Comparison of ENCODE assay signal across 24 cellular contexts in the genomic region with DNA sequence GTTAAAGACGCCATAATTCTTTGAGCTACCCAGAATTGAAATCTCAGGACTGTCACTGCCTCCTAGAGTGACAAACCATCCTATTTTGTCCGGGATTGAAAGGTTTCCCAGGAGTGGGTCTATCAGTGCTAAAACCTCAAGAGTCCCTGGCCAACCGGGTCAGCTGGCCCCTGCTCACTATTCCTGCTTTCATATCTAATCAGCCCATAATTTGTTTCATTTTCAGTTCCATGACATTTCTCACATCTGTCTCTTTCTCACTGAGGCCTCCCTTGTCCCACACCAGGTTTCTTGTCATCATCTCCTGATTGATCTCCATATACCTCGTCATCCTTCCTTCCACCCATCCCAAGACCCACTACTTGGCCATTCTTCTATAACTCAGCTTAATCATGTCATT.
DNase-seq lines count a peak whose midpoint lies in the region; ATAC-seq, FAIRE-seq and TF ChIP-seq lines count a peak whose summit lies in the region.
"Had no signal": no experiment of that assay in that cellular context is flagged by ENCODE, and none has a peak within 500 bp of the region (broad histone marks: within the 10 kb centered on the region; RNA-seq: fewer than 3 reads in every experiment).

No MANE protein-coding gene starts in this region.

- H3K4me3 ChIP-seq in HepG2 (replicated peaks in 1 of 3; ENCODE audit: insufficient read depth in 1 of 3, low read depth in 2 of 3, low read length in 3 of 3) (no peak overlapping the region), right lobe of liver (no peak overlapping the region)
- H3K4me3 ChIP-seq: SJSA1 had no signal

- H3K4me2 ChIP-seq in HepG2 (ENCODE audit: low read depth, low read length): no peak overlapping the region

- TF ChIP-seq CTCF in HepG2 (CRISPR knock-in tag; IDR thresholded peaks at IDR 0.05) (no peak), right lobe of liver (IDR thresholded peaks at IDR 0.05) (no peak)
- no peak for TF ChIP-seq CTCF in CD4-positive, alpha-beta T cell (IDR thresholded peaks at IDR 0.05)

- no peaks in the 10 kb centered on the region for H3K4me1 Mint-ChIP-seq in CD4-positive, alpha-beta T cell (ENCODE audit: low read depth)
- H3K4me1 Mint-ChIP-seq: CD8-positive, alpha-beta memory T cell had no signal

- H3K79me2 ChIP-seq in HepG2 (ENCODE audit: insufficient read depth, low read length): no peaks in the 10 kb centered on the region

- no peak for TF ChIP-seq RAD21 in HepG2 (CRISPR knock-in tag; IDR thresholded peaks at IDR 0.05)

- DNase-seq in HepG2 (ENCODE audit: low spot score) (no peak), right lobe of liver (no peak), DMS114 treated with DMSO at 0.1 percent for 48 hours (lab: John Stamatoyannopoulos, UW; ENCODE audit: unreplicated experiment) (no peak), T-helper 9 cell (no peak)
- DNase-seq in CD4-positive, alpha-beta T cell: no peak
- DNase-seq: C1 segment of cervical spinal cord; Calu3; CD8-positive, alpha-beta memory T cell; DMS53; GDM1; H7; HFFc6; Kasumi-1; NCI-H1417 treated with DMSO at 0.1 percent for 48 hours; NCI-H187; NCI-H446; NCI-H526; T1000 had no signal

- BruUV-seq in HepG2 (replicated peaks; lab: Mats Ljungman, UMichigan): no TSS peak

- peaks cover under 1% of the 10 kb centered on the region for H3K27me3 Mint-ChIP-seq in CD4-positive, alpha-beta T cell

- intact Hi-C loops in HepG2 (cut with micrococcal nuclease; ENCODE audit: unreplicated experiment): no loop called here
- intact Hi-C loops in right lobe of liver (cut with DNase I): no loop called here
- intact Hi-C loops in CD4-positive, alpha-beta T cell (cut with DNase I, micrococcal nuclease): no loop called here

- no peak for TF ChIP-seq EP300 in HepG2 (IDR thresholded peaks at IDR 0.05; ENCODE audit: low read depth in 2 of 2, low read length in 2 of 2)
- no peak for TF ChIP-seq EP300 in HepG2 (CRISPR knock-in tag; IDR thresholded peaks at IDR 0.05; ENCODE audit: borderline replicate concordance)

- FAIRE-seq in HepG2 (lab: Jason Lieb, UNC): no peak

- no peak overlapping the region for H3K4me3 Mint-ChIP-seq in CD4-positive, alpha-beta T cell
- H3K4me3 Mint-ChIP-seq: CD8-positive, alpha-beta memory T cell; HFFc6 had no signal

- no peak overlapping the region for H3K9ac ChIP-seq in HepG2 (ENCODE audit: insufficient read depth, low read depth, low read length)

- H3K9me3 Mint-ChIP-seq in CD4-positive, alpha-beta T cell: no peaks in the 10 kb centered on the region
- H3K9me3 Mint-ChIP-seq: CD8-positive, alpha-beta memory T cell; HFFc6 had no signal

- H3K36me3 ChIP-seq in HepG2 (replicated peaks in 1 of 2; ENCODE audit: control insufficient read depth in 1 of 2, insufficient read depth in 2 of 2, low read length in 2 of 2) (no peaks in the 10 kb centered on the region), right lobe of liver (no peaks in the 10 kb centered on the region)
- H3K36me3 ChIP-seq: SJSA1 had no signal

- no peak for TF ChIP-seq POLR2A in HepG2 (IDR thresholded peaks at IDR 0.05; ENCODE audit: insufficient read depth in 1 of 2, low read depth in 2 of 2, low read length in 2 of 2)
- no peak for TF ChIP-seq POLR2A in right lobe of liver (IDR thresholded peaks at IDR 0.05)

- H3K9me3 ChIP-seq in HepG2 (ENCODE audit: low read length) (no peaks in the 10 kb centered on the region), right lobe of liver (no peaks in the 10 kb centered on the region)
- no peaks in the 10 kb centered on the region for H3K9me3 ChIP-seq in CD4-positive, alpha-beta T cell (ENCODE audit: control insufficient read depth, low read length)
- H3K9me3 ChIP-seq: SJSA1 had no signal

- H3K27ac ChIP-seq in HepG2 (ENCODE audit: extremely low read length, insufficient read depth, low read length) (no peak overlapping the region), right lobe of liver (no peak overlapping the region)
- H3K27ac ChIP-seq in CD4-positive, alpha-beta T cell (ENCODE audit: low read depth, low read length): no peak overlapping the region
- H3K27ac ChIP-seq: 22Rv1, SJSA1 had no signal

- no peaks in the 10 kb centered on the region for H4K20me1 ChIP-seq in HepG2 (ENCODE audit: insufficient read depth, low read length)

- H3K27ac Mint-ChIP-seq in CD4-positive, alpha-beta T cell: no peak overlapping the region
- H3K27ac Mint-ChIP-seq: CD8-positive, alpha-beta memory T cell; HFFc6 had no signal

- H3K4me1 ChIP-seq in HepG2 (ENCODE audit: insufficient read depth, low read length) (no peaks in the 10 kb centered on the region), right lobe of liver (no peaks in the 10 kb centered on the region)
- H3K4me1 ChIP-seq: SJSA1 had no signal

- ATAC-seq in HepG2 (no peak), right lobe of liver (no peak), GM21619 (IDR thresholded peaks at IDR 0.05; ENCODE audit: unreplicated experiment) (peak; percentile 61), HG03520 (IDR thresholded peaks at IDR 0.05; ENCODE audit: unreplicated experiment) (peak; percentile 49), HG03571 (IDR thresholded peaks at IDR 0.05; ENCODE audit: unreplicated experiment) (no peak)
- ATAC-seq in CD4-positive, alpha-beta T cell (ENCODE audit: poor library complexity): no peak
- ATAC-seq: Right ventricle myocardium inferior had no signal

- no peaks in the 10 kb centered on the region for H3K27me3 ChIP-seq in HepG2 (ENCODE audit: control insufficient read depth in 1 of 2, insufficient read depth in 2 of 2, low read length in 2 of 2)
- no peaks in the 10 kb centered on the region for H3K27me3 ChIP-seq in right lobe of liver
- H3K27me3 ChIP-seq in CD4-positive, alpha-beta T cell (ENCODE audit: control insufficient read depth, insufficient read depth, low read length): no peaks in the 10 kb centered on the region

- under 1% methylated on average over 4 of the region's 4 CpGs for WGBS in HepG2 (ENCODE audit: low lambda C conversion rate)
- WGBS in right lobe of liver (ENCODE audit: insufficient coverage, low coverage, low lambda C conversion rate, missing lambda C conversion rate): 30% methylated on average over 3 of the region's 4 CpGs

- no peaks in the 10 kb centered on the region for H3K36me3 Mint-ChIP-seq in CD4-positive, alpha-beta T cell (ENCODE audit: low read depth)
- H3K36me3 Mint-ChIP-seq: CD8-positive, alpha-beta memory T cell had no signal

- no peak overlapping the region for H2AFZ ChIP-seq in HepG2 (ENCODE audit: low read length)

- POLR2A ChIA-PET in HepG2 (lab: Yijun Ruan, JAX): no interaction called here
- POLR2A ChIA-PET in CD4-positive, alpha-beta T cell (lab: Charles Lee): no interaction called here

- in situ Hi-C loops in HepG2 (cut with HindIII; ENCODE audit: extremely low pct_ligation_motif_present, low pct_unique_long_range_greater_than_20kb): no loop called here

- CTCF ChIA-PET in HepG2 (lab: Yijun Ruan, JAX; ENCODE audit: low intra/inter-chr PET ratio, low total read pairs): no interaction called here
- CTCF ChIA-PET in CD4-positive, alpha-beta T cell (lab: Charles Lee): no interaction called here

TF ChIP-seq in HepG2, 621 proteins besides CTCF, POLR2A, EP300 and RAD21:
- TF ChIP-seq, protein P1, sequence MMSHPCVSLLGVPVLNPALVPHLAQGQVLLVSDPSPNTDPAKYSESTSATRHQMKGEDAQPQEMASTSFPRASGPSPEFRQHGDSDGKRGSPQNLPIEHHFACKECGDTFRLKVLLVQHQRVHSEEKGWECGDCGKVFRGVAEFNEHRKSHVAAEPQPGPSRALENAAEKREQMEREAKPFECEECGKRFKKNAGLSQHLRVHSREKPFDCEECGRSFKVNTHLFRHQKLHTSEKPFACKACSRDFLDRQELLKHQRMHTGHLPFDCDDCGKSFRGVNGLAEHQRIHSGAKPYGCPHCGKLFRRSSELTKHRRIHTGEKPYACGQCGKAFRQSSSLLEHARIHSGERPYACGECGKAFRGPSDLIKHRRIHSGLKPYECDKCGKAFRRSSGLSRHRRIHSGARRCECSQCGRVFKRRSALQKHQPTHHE (CRISPR knock-in tag; IDR thresholded peaks at IDR 0.05; ENCODE audit: borderline replicate concordance): no peak
- TF ChIP-seq, protein P2, sequence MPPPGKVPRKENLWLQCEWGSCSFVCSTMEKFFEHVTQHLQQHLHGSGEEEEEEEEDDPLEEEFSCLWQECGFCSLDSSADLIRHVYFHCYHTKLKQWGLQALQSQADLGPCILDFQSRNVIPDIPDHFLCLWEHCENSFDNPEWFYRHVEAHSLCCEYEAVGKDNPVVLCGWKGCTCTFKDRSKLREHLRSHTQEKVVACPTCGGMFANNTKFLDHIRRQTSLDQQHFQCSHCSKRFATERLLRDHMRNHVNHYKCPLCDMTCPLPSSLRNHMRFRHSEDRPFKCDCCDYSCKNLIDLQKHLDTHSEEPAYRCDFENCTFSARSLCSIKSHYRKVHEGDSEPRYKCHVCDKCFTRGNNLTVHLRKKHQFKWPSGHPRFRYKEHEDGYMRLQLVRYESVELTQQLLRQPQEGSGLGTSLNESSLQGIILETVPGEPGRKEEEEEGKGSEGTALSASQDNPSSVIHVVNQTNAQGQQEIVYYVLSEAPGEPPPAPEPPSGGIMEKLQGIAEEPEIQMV (CRISPR knock-in tag; IDR thresholded peaks at IDR 0.05; ENCODE audit: low read depth): no peak
- TF ChIP-seq ZNF629 (CRISPR knock-in tag; conservative IDR thresholded peaks at IDR 0.05) (no peak), CREB1 (IDR thresholded peaks at IDR 0.05) (0 out of 2 replicates have a peak, but pooled peaks have one; percentile 47), CREB1 (CRISPR knock-in tag; IDR thresholded peaks at IDR 0.05) (no peak)

Comparison
In these comparisons a context has a peak if more than half of its experiments do, and no peak if none do; other contexts are left out.
1. ATAC-seq: peak in GM21619 (single experiment) and HG03520 (single experiment); none in HepG2 (single experiment), right lobe of liver (0 of 4), CD4-positive, alpha-beta T cell (single experiment) and HG03571 (single experiment).